In the genomic region with DNA sequence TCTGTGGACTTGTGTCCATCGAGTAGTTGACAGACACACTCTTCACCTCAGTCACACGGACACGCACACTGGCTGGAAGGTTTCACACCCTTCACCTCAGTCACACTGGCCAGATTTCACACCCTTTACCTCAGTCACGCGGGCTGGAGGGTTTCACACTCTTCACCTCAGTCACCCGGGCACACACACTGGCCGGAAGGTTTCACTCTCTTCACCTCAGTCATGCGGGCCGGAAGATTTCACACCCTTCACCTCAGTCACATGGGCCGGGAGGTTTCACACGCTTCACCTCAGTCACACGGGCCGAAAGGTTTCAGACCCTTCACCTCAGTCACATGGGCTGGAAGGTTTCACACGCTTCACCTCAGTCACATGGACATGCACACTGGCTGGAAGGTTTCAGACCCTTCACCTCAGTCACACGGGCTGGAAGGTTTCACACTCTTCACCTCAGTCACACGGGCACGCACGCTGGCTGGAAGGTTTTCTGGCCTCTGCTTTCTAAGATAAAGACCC, we compare ENCODE assay signal across 10 cellular contexts.
DNase-seq lines count a peak whose midpoint lies in the region; ATAC-seq, FAIRE-seq and TF ChIP-seq lines count a peak whose summit lies in the region.
"Had no signal": no experiment of that assay in that cellular context is flagged by ENCODE, and none has a peak within 500 bp of the region (broad histone marks: within the 10 kb centered on the region; RNA-seq: fewer than 3 reads in every experiment).

No MANE protein-coding gene starts in this region.

- H3K27ac ChIP-seq in WERI-Rb-1 = no peak overlapping the region

- peak; percentile 33 to 41 for DNase-seq in stimulated activated CD8-positive, alpha-beta memory T cell treated with anti-CD3 and anti-CD28 coated beads, Interleukin-15, amount 100 ng/mL, for 48 hours (ENCODE audit: low read depth in 2 of 2)
- DNase-seq in NCI-H69 (lab: John Stamatoyannopoulos, UW) (no peak), germinal center (ENCODE audit: low spot score) (no peak), RCC 7860 (ENCODE audit: low spot score) (no peak), WERI-Rb-1 (no peak)

- TF ChIP-seq CTCF in WERI-Rb-1 (IDR thresholded peaks at IDR 0.05; ENCODE audit: low read depth, low read length) = no peak

- H3K36me3 ChIP-seq in WERI-Rb-1 = no peaks in the 10 kb centered on the region

- H3K4me3 ChIP-seq in WERI-Rb-1 (ENCODE audit: low read depth, low read length) = no peak overlapping the region

- peaks cover 4% of the 10 kb centered on the region for H3K9me3 ChIP-seq in WERI-Rb-1 (ENCODE audit: severe bottlenecking)

- FAIRE-seq in RCC 7860 (lab: Jason Lieb, UNC) = no peak
- FAIRE-seq: endometrium, keratinocyte had no signal

- no peaks in the 10 kb centered on the region for H3K27me3 ChIP-seq in WERI-Rb-1 (ENCODE audit: insufficient read depth, low read depth, severe bottlenecking)

- ATAC-seq in GM18907 (IDR thresholded peaks at IDR 0.05; ENCODE audit: unreplicated experiment) (peak; percentile 68), GM21723 (IDR thresholded peaks at IDR 0.05; ENCODE audit: unreplicated experiment) (peak; percentile 68), HG03571 (IDR thresholded peaks at IDR 0.05; ENCODE audit: unreplicated experiment) (peak; percentile 65)

Comparison
In these comparisons a context has a peak if more than half of its experiments do, and no peak if none do; other contexts are left out.
1. DNase-seq: peak in stimulated activated CD8-positive, alpha-beta memory T cell treated with anti-CD3 and anti-CD28 coated beads, Interleukin-15, amount 100 ng/mL, for 48 hours (2 of 2); none in NCI-H69 (single experiment), germinal center (single experiment), RCC 7860 (single experiment) and WERI-Rb-1 (single experiment).
2. Peak in every context shown above with its lines, with median percentiles within 50 percentile points of each other: ATAC-seq.